ENCODE assay signal across 8 cellular contexts in genomic region chr5:57383093-57383861, GRCh38.
A peak's percentile ranks its signal among the peaks of the same experiment; 100 is the strongest.
DNase-seq lines count a peak whose midpoint lies in the region; TF ChIP-seq lines count a peak whose summit lies in the region.

No MANE protein-coding gene starts in this region.

- H3K27ac ChIP-seq in SK-N-MC = peak overlapping the region; percentile 96
- peak overlapping the region; percentile 91 for H3K27ac ChIP-seq in smooth muscle cell (ENCODE audit: low read depth)

- H3K36me3 ChIP-seq in SK-N-MC (ENCODE audit: insufficient read depth, low read length) (no peaks in the 10 kb centered on the region), smooth muscle cell (ENCODE audit: low read depth) (no peaks in the 10 kb centered on the region)

- peak; percentile 23 for TF ChIP-seq CTCF in smooth muscle cell (IDR thresholded peaks at IDR 0.05; ENCODE audit: borderline replicate concordance, insufficient read depth, poor library complexity, severe bottlenecking)
- TF ChIP-seq CTCF in GM10266 (IDR thresholded peaks at IDR 0.05; ENCODE audit: control insufficient read depth, insufficient read depth, low read depth, missing control alignments) = no peak
- no peak for TF ChIP-seq CTCF in GM13977 (IDR thresholded peaks at IDR 0.05; ENCODE audit: extremely low read depth, insufficient read depth, missing control alignments)

- under 1% methylated on average over 9 of the region's 9 CpGs for WGBS in smooth muscle cell (ENCODE audit: low lambda C conversion rate)

- peak overlapping the region; percentile 72 for H3K4me2 ChIP-seq in smooth muscle cell

- H3K79me2 ChIP-seq in smooth muscle cell (ENCODE audit: low read depth) = no peaks in the 10 kb centered on the region

- peak; percentile 93 for DNase-seq in HCEC 1CT
- DNase-seq in SK-N-MC (ENCODE audit: low read depth, low spot score) = peak; percentile 45
- DNase-seq in epidermal melanocyte (ENCODE audit: insufficient read length, low spot score) = peak; percentile 45
- peak; percentile 3 for DNase-seq in smooth muscle cell (lab: John Stamatoyannopoulos, UW; ENCODE audit: unreplicated experiment)
- no peak for DNase-seq in NCI-H1417 (lab: John Stamatoyannopoulos, UW)
- DNase-seq in posterior vena cava (ENCODE audit: low spot score) = no peak
- no peak for DNase-seq in GM10266 (ENCODE audit: extremely low spot score)
- no peak for DNase-seq in GM13977 (ENCODE audit: low spot score)

- H3F3A ChIP-seq in smooth muscle cell (ENCODE audit: low read depth) = peaks cover 4% of the 10 kb centered on the region

- no peaks in the 10 kb centered on the region for H3K27me3 ChIP-seq in smooth muscle cell (ENCODE audit: low read depth)

- intact Hi-C loops in posterior vena cava (cut with DNase I) = no loop called here

- peak overlapping the region; percentile 59 for H3K9ac ChIP-seq in SK-N-MC (ENCODE audit: insufficient read length)
- H3K9ac ChIP-seq in smooth muscle cell (ENCODE audit: low read depth) = peak overlapping the region; percentile 48

- no peaks in the 10 kb centered on the region for H3K4me1 ChIP-seq in smooth muscle cell (ENCODE audit: low read depth)

- no peak overlapping the region for H2AFZ ChIP-seq in smooth muscle cell (ENCODE audit: low read depth)

- H3K4me3 ChIP-seq in SK-N-MC (peak overlapping the region; percentile 73), smooth muscle cell (no peak overlapping the region)

- H3K9me3 ChIP-seq in SK-N-MC (ENCODE audit: low read depth, low read length) (no peaks in the 10 kb centered on the region), smooth muscle cell (replicated peaks; ENCODE audit: low read depth) (no peaks in the 10 kb centered on the region)

- no peaks in the 10 kb centered on the region for H4K20me1 ChIP-seq in smooth muscle cell (ENCODE audit: low read depth)

- in situ Hi-C loops in GM13977 (cut with MboI; ENCODE audit: low pct_unique_long_range_greater_than_20kb, low sequenced_read_pairs, unreplicated experiment) = no loop called here

Comparison
In these comparisons a context has a peak if more than half of its experiments do, and no peak if none do; other contexts are left out.
1. DNase-seq: peak in HCEC 1CT (single experiment), SK-N-MC (single experiment), epidermal melanocyte (single experiment) and smooth muscle cell (single experiment); none in NCI-H1417 (0 of 3), posterior vena cava (single experiment), GM10266 (single experiment) and GM13977 (single experiment).